Comparison of ENCODE assay signal across 8 cellular contexts in the genomic region with DNA sequence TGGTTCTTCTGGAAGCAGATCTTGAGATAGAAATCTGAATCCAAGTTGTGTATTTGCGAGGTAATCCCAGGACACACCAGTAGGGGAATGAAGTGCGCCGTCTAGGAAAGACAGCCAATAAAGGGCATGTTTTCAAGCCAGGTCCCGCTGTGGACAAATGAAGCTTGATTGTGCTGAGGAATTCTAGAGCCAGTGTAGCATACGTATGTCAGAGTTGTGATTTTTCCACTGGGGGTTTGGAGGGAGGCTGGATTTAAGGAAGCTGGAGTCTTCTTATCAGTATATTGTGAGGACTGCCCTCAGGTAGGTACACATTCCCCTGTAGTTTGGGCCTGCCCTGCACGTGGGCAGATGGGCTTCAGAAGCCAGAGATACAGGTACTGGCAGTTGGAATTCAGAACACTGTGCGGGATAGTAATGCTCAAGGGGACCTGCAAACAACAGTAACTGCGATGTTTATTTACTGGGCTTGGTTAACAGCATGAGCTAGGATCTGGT. TPM values are rescaled to one million over a fixed set of nuclear protein-coding genes. Genes with fewer than 3 reads are reported as not detected.
A peak's percentile ranks its signal among the peaks of the same experiment; 100 is the strongest.
DNase-seq lines count a peak whose midpoint lies in the region; ATAC-seq and TF ChIP-seq lines count a peak whose summit lies in the region.

No MANE protein-coding gene starts in this region.

- no peak for TF ChIP-seq EP300 in upper lobe of left lung (IDR thresholded peaks at IDR 0.05)

- no CpG with 5 or more reads among the region's 8 CpGs for WGBS in iPS DF 6.9 (ENCODE audit: insufficient coverage, insufficient read length)
- 62 to 91% methylated on average over 8 of the region's 8 CpGs for WGBS in upper lobe of left lung, 2 donors

- TF ChIP-seq POLR2A in upper lobe of left lung (IDR thresholded peaks at IDR 0.05), result no peak

- no peaks in the 10 kb centered on the region for H3K27me3 ChIP-seq in WERI-Rb-1 (ENCODE audit: insufficient read depth, low read depth, severe bottlenecking)
- no peaks in the 10 kb centered on the region for H3K27me3 ChIP-seq in iPS DF 6.9 (ENCODE audit: control insufficient read depth, insufficient read depth, low read length)
- no peaks in the 10 kb centered on the region for H3K27me3 ChIP-seq in upper lobe of left lung

- H3K4me1 ChIP-seq in iPS DF 6.9 (ENCODE audit: control insufficient read depth, insufficient read depth, low read length) (peaks cover 7% of the 10 kb centered on the region; the same call in 1 of the 2 replicates), upper lobe of left lung (peaks cover 7 to 12% (median 9%) of the 10 kb centered on the region in 4 donors)

- H3K36me3 ChIP-seq in WERI-Rb-1 (no peaks in the 10 kb centered on the region), iPS DF 6.9 (ENCODE audit: control insufficient read depth, insufficient read depth, low read length) (no peaks in the 10 kb centered on the region), upper lobe of left lung (no peaks in the 10 kb centered on the region)

- no peak overlapping the region for H3K4me3 ChIP-seq in AG04449 (ENCODE audit: low read depth, low read length)
- H3K4me3 ChIP-seq in WERI-Rb-1 (ENCODE audit: low read depth, low read length), result no peak overlapping the region
- no peak overlapping the region for H3K4me3 ChIP-seq in iPS DF 6.9 (ENCODE audit: low read length)
- H3K4me3 ChIP-seq in upper lobe of left lung, result no peak overlapping the region

- POLR2A ChIA-PET in AG04449 (lab: Yijun Ruan, JAX), result no interaction called here

- ATAC-seq in upper lobe of left lung (ENCODE audit: low FRiP score in 2 of 2) (peak; percentile 48 to 57), HG02970 (IDR thresholded peaks at IDR 0.05; ENCODE audit: low FRiP score, unreplicated experiment) (no peak)

- CTCF ChIA-PET in AG04449 (lab: Yijun Ruan, JAX), result no interaction called here

- TF ChIP-seq CTCF in AG04449 (IDR thresholded peaks at IDR 0.05; ENCODE audit: insufficient read depth, low read length, missing control alignments), result peak; percentile 16
- peak; percentile 56 for TF ChIP-seq CTCF in GM12873 (IDR thresholded peaks at IDR 0.05; ENCODE audit: insufficient read depth, low read depth, low read length, missing control alignments)
- peak; percentile 58 for TF ChIP-seq CTCF in WERI-Rb-1 (IDR thresholded peaks at IDR 0.05; ENCODE audit: low read depth, low read length)
- peak in 2 of 6 experiments; percentile 50 to 54 for TF ChIP-seq CTCF in upper lobe of left lung (IDR thresholded peaks at IDR 0.05)

- no peak for DNase-seq in AG04449 (ENCODE audit: low read depth, low spot score)
- DNase-seq in WERI-Rb-1, result peak; percentile 35
- DNase-seq in iPS DF 6.9 (ENCODE audit: low read depth, low spot score), result peak; percentile 50
- DNase-seq in upper lobe of left lung, result no peak
- no peak for DNase-seq in NCI-H345 treated with DMSO at 0.1 percent for 48 hours (lab: John Stamatoyannopoulos, UW; ENCODE audit: unreplicated experiment)
- DNase-seq in GDM1 (lab: John Stamatoyannopoulos, UW), result no peak

- H3K9me3 ChIP-seq in WERI-Rb-1 (ENCODE audit: severe bottlenecking) (no peaks in the 10 kb centered on the region), iPS DF 6.9 (ENCODE audit: control insufficient read depth, insufficient read depth, low read length) (no peaks in the 10 kb centered on the region), upper lobe of left lung (no peaks in the 10 kb centered on the region)

- H3K27ac ChIP-seq in WERI-Rb-1, result no peak overlapping the region
- no peak overlapping the region for H3K27ac ChIP-seq in iPS DF 6.9 (ENCODE audit: low read length)
- no peak overlapping the region for H3K27ac ChIP-seq in upper lobe of left lung

RNA-seq across cellular contexts. Expression of a gene that starts 50.9 kb away (rescaled TPM):
- 10 to 100 TPM; 31.2 to 63.8 (median 43.2) TPM for total RNA-seq in upper lobe of left lung

Comparison
In these comparisons a context has a peak if more than half of its experiments do, and no peak if none do; other contexts are left out.
1. DNase-seq: peak in WERI-Rb-1 (single experiment) and iPS DF 6.9 (single experiment); none in AG04449 (single experiment), upper lobe of left lung (0 of 2), NCI-H345 treated with DMSO at 0.1 percent for 48 hours (single experiment) and GDM1 (single experiment).